Comparison of ENCODE assay signal across 22 cellular contexts in the genomic region with DNA sequence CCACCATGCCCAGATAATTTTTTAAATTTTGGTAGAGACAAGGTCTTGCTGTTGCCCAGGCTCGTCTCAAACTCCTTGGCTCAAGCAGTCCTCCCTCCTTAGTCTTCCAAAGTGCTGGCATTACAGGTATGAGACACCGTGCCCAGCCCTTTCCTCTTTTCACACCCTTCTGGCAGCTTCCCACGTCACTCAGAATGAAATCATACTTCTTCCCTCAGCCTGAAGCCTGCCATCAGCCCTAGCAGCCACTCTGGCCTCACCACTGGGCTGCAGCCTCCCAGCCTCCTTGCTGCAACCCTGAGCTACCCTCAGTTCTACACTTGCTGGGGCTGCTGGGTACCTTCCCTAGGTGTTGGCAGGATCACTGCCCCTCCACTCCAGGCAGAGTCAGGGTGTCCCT. TPM values are rescaled to one million over a fixed set of nuclear protein-coding genes. Genes with fewer than 3 reads are reported as not detected.
DNase-seq lines count a peak whose midpoint lies in the region; ATAC-seq, FAIRE-seq and TF ChIP-seq lines count a peak whose summit lies in the region.
"Had no signal": no experiment of that assay in that cellular context is flagged by ENCODE, and none has a peak within 500 bp of the region (broad histone marks: within the 10 kb centered on the region; RNA-seq: fewer than 3 reads in every experiment).

No MANE protein-coding gene starts in this region.

- no peak for TF ChIP-seq CTCF in RWPE1 (conservative IDR thresholded peaks at IDR 0.05; ENCODE audit: low read depth)
- TF ChIP-seq CTCF in H1 (IDR thresholded peaks at IDR 0.05; ENCODE audit: control extremely low read depth in 1 of 3, insufficient read depth in 1 of 3, low read depth in 1 of 3, low read length in 3 of 3) = no peak
- TF ChIP-seq CTCF in upper lobe of right lung (IDR thresholded peaks at IDR 0.05) = no peak

- no peak overlapping the region for H2AK5ac ChIP-seq in H1 (ENCODE audit: low read depth, low read length)

- no peak overlapping the region for H3K9ac ChIP-seq in H1 (replicated peaks in 1 of 4; ENCODE audit: extremely low read depth in 1 of 4, low read depth in 3 of 4, low read length in 3 of 4)
- H3K9ac ChIP-seq: BLaER1 treated with 17β-estradiol and CSF1 and Interleukin-3, amounts not matched to agents 10 nM and 100 nM; SK-N-SH had no signal

- H4K20me1 ChIP-seq in H1 (replicated peaks in 1 of 2; ENCODE audit: control insufficient read depth in 1 of 2, insufficient read depth in 2 of 2, low read length in 2 of 2) = no peaks in the 10 kb centered on the region

- H4K8ac ChIP-seq in H1 (ENCODE audit: extremely low read depth, insufficient read depth, low read length) = no peak overlapping the region

- H3K4me1 ChIP-seq in H1 (replicated peaks in 1 of 4; ENCODE audit: control insufficient read depth in 3 of 4, insufficient read depth in 4 of 4, low read length in 3 of 4) (no peaks in the 10 kb centered on the region), upper lobe of right lung (no peaks in the 10 kb centered on the region)
- H3K4me1 ChIP-seq: BLaER1 treated with 17β-estradiol and CSF1 and Interleukin-3, amounts not matched to agents 10 nM and 100 nM had no signal

- H3K56ac ChIP-seq in H1 (replicated peaks; ENCODE audit: insufficient read length, low read depth, low read length) = no peak overlapping the region

- H3K23me2 ChIP-seq in H1 (ENCODE audit: low read depth, low read length) = no peaks in the 10 kb centered on the region

- no peak overlapping the region; the same call in 1 of the 2 replicates for H3K18ac ChIP-seq in H1 (ENCODE audit: extremely low read depth, low read length)

- TF ChIP-seq POLR2A in H1 (IDR thresholded peaks at IDR 0.05; ENCODE audit: control extremely low read depth in 1 of 2, low read depth in 2 of 2, low read length in 2 of 2) = no peak

- DNase-seq in RWPE1 (ENCODE audit: low spot score) (no peak), H1 (ENCODE audit: low read depth in 1 of 2, low spot score in 2 of 2) (no peak), left colon (no peak), upper lobe of right lung (no peak), cerebellum (ENCODE audit: low spot score) (no peak), NCI-H524 treated with DMSO at 0.1 percent for 48 hours (lab: John Stamatoyannopoulos, UW) (no peak), NCI-H748 treated with DMSO at 0.1 percent for 48 hours (lab: John Stamatoyannopoulos, UW) (no peak)
- DNase-seq: CD8-positive, alpha-beta memory T cell; GOT3; KG1; NCI-H1436; NCI-H2029; NCI-H2171; NCI-H446; NCI-H69; SHP77 treated with DMSO at 0.1 percent for 48 hours; SK-N-SH had no signal

- H2AFZ ChIP-seq in H1 (ENCODE audit: low read length) = no peak overlapping the region

- CTCF ChIA-PET in RWPE1 (lab: Yijun Ruan, JAX) (no interaction called here), H1 (lab: Charles Lee; ENCODE audit: partially characterized antibody) (interaction anchor here (1.0 to 3.3 kb wide), 3 partner anchors 9 to 209 kb away, joined by 3 to 13 read pairs (median 5); no protein-coding TSS in a partner anchor)

- no peak overlapping the region for H3K4me2 ChIP-seq in H1 (ENCODE audit: insufficient read depth in 1 of 2, low read depth in 2 of 2, low read length in 2 of 2)
- H3K4me2 ChIP-seq: BLaER1 treated with 17β-estradiol and CSF1 and Interleukin-3, amounts not matched to agents 10 nM and 100 nM; SK-N-SH had no signal

- no peak overlapping the region for H4K5ac ChIP-seq in H1 (ENCODE audit: insufficient read length, low read depth, low read length)

- peak; percentile 49 for ATAC-seq in left colon
- peak; percentile 27 for ATAC-seq in upper lobe of right lung

- WGBS in H1 (ENCODE audit: extremely low coverage in 1 of 2, insufficient coverage in 1 of 2, insufficient read length in 1 of 2, insufficient replicate concordance in 2 of 2, low coverage in 1 of 2, low lambda C conversion rate in 2 of 2, missing lambda C conversion rate in 1 of 2), 2 experiments = 83% methylated on average over 3 of the region's 3 CpGs; no CpG with 5 or more reads in 1 of the 2 experiments

- intact Hi-C loops in left colon (cut with DNase I, micrococcal nuclease) (no loop called here), upper lobe of right lung (cut with DNase I) (no loop called here)

- H3K36me3 ChIP-seq in H1 (ENCODE audit: control insufficient read depth in 2 of 4, insufficient read depth in 4 of 4, low read length in 3 of 4) (no peaks in the 10 kb centered on the region; a peak in 1 of 8 replicates), upper lobe of right lung (no peaks in the 10 kb centered on the region)
- H3K36me3 ChIP-seq: BLaER1 treated with 17β-estradiol and CSF1 and Interleukin-3, amounts not matched to agents 10 nM and 100 nM had no signal

- H3K27me3 ChIP-seq in H1 (replicated peaks in 1 of 4; ENCODE audit: control insufficient read depth in 3 of 4, extremely low read depth in 1 of 4, insufficient read depth in 3 of 4, low read length in 3 of 4) = no peaks in the 10 kb centered on the region
- H3K27me3 ChIP-seq in upper lobe of right lung = no peaks in the 10 kb centered on the region
- H3K27me3 ChIP-seq: BLaER1 treated with 17β-estradiol and CSF1 and Interleukin-3, amounts not matched to agents 10 nM and 100 nM had no signal

- no peak overlapping the region for H3K14ac ChIP-seq in H1 (ENCODE audit: insufficient read length)

- POLR2A ChIA-PET in RWPE1 (lab: Yijun Ruan, JAX; ENCODE audit: low non-redundant PET) (no interaction called here), H1 (lab: Charles Lee; ENCODE audit: partially characterized antibody) (no interaction called here)

- no peak for FAIRE-seq in H1 (lab: Jason Lieb, UNC)
- FAIRE-seq: D721Med, GM12891, GM18507, RCC 7860 had no signal

- no peak overlapping the region for H2BK5ac ChIP-seq in H1 (ENCODE audit: low read depth, low read length)

- H3K9me3 ChIP-seq in H1 (ENCODE audit: insufficient read depth in 2 of 2, low read depth in 1 of 2, low read length in 1 of 2) = no peaks in the 10 kb centered on the region
- H3K9me3 ChIP-seq in upper lobe of right lung = no peaks in the 10 kb centered on the region
- H3K9me3 ChIP-seq: BLaER1 treated with 17β-estradiol and CSF1 and Interleukin-3, amounts not matched to agents 10 nM and 100 nM; SK-N-SH had no signal

- no peaks in the 10 kb centered on the region for H3K79me1 ChIP-seq in H1 (ENCODE audit: low read depth, low read length)

- TF ChIP-seq EP300 in H1 (IDR thresholded peaks at IDR 0.05; ENCODE audit: borderline replicate concordance in 1 of 2, low read depth in 2 of 2, low read length in 2 of 2) = no peak

- H2BK20ac ChIP-seq in H1 (ENCODE audit: low read length) = no peak overlapping the region

- H3K4me3 ChIP-seq in H1 (ENCODE audit: extremely low read depth in 1 of 4, insufficient read depth in 2 of 4, low read depth in 3 of 4, low read length in 4 of 4) = no peak overlapping the region
- H3K4me3 ChIP-seq in upper lobe of right lung = no peak overlapping the region
- H3K4me3 ChIP-seq: BLaER1 treated with 17β-estradiol and CSF1 and Interleukin-3, amounts not matched to agents 10 nM and 100 nM had no signal

- no peak overlapping the region for H4K91ac ChIP-seq in H1 (replicated peaks; ENCODE audit: insufficient read length, low read length)

- H3K23ac ChIP-seq in H1 (ENCODE audit: insufficient read length) = no peak overlapping the region

- H3K27ac ChIP-seq in RWPE1 (peak overlapping the region; percentile 100), H1 (ENCODE audit: low read depth, low read length) (0 out of 2 replicates have a peak overlapping the region, but pooled peaks have one; percentile 30), upper lobe of right lung (no peak overlapping the region)
- H3K27ac ChIP-seq: BLaER1 treated with 17β-estradiol and CSF1 and Interleukin-3, amounts not matched to agents 10 nM and 100 nM had no signal

- H2BK120ac ChIP-seq in H1 (replicated peaks; ENCODE audit: low read depth, low read length) = no peak overlapping the region

- no peak overlapping the region for H2BK15ac ChIP-seq in H1 (ENCODE audit: low read length)

- TF ChIP-seq RAD21 in H1 (IDR thresholded peaks at IDR 0.05 in 1 of 2, conservative IDR thresholded peaks at IDR 0.05 in 1 of 2; ENCODE audit: low read depth in 2 of 2, low read length in 2 of 2) = no peak

- H3K79me2 ChIP-seq in H1 (ENCODE audit: control insufficient read depth in 1 of 2, insufficient read depth in 2 of 2, low read length in 2 of 2) = no peaks in the 10 kb centered on the region

- no peak overlapping the region for H2BK12ac ChIP-seq in H1 (ENCODE audit: low read depth, low read length)

- no peak overlapping the region for H3K4ac ChIP-seq in H1 (replicated peaks; ENCODE audit: insufficient read length, low read depth, low read length)

TF ChIP-seq in H1, 55 proteins besides CTCF, POLR2A, EP300 and RAD21:
- no peak for TF ChIP-seq RFX5 (IDR thresholded peaks at IDR 0.05; ENCODE audit: borderline replicate concordance, low read depth, low read length)
- no peak for TF ChIP-seq CBX5 (IDR thresholded peaks at IDR 0.05; ENCODE audit: low read depth, low read length)
- no peak for TF ChIP-seq CTBP2 (IDR thresholded peaks at IDR 0.05; ENCODE audit: borderline replicate concordance, insufficient read depth, insufficient read length, low read length)
- TF ChIP-seq SRF (IDR thresholded peaks at IDR 0.05; ENCODE audit: low read depth, low read length) = no peak

RNA-seq across cellular contexts. Expression of a gene that starts 18.2 kb away (rescaled TPM):
- total RNA-seq in H1 (2021; fragmentation: NEBNext Ultra II Directional; extraction: Animal tissue kit (Norgen Biotek cat#: 25700)) = 35.0 and 37.0 TPM in 2 replicates
- 41.8 and 47.5 TPM in 2 replicates for polyA plus RNA-seq in H1 (2011; rRNA removed)
- 59.7 TPM for polyA plus RNA-seq in H1 (2011; cell fraction: cytosol; rRNA removed)
- 105 TPM for polyA plus RNA-seq in H1 (2011; cell fraction: nucleus; rRNA removed)
- 16.8 to 27.7 TPM (median 25.7 TPM) in 4 replicates for polyA plus RNA-seq in H1 (2012, experiment 1 of 2)
- polyA plus RNA-seq in H1 (2012, experiment 2 of 2) = 11.8 TPM
- 20.3 TPM for polyA plus RNA-seq in H1 (2013, experiment 1 of 2)
- polyA plus RNA-seq in H1 (2013, experiment 2 of 2) = 18.9 TPM
- polyA minus RNA-seq in H1 (2011; rRNA and poly(A)+ RNA removed) = 7.0 and 8.6 TPM in 2 replicates
- polyA minus RNA-seq in H1 (2011; cell fraction: cytosol; rRNA and poly(A)+ RNA removed) = 22.1 TPM
- polyA minus RNA-seq in H1 (2011; cell fraction: nucleus; rRNA and poly(A)+ RNA removed) = 26.5 TPM
- total RNA-seq in left colon (100 to 1,000 TPM; 105 to 117 TPM), upper lobe of right lung (22.4 TPM), cerebellum (7.3 TPM)
